2 cellular contexts compared by ENCODE assay signal in the genomic region with DNA sequence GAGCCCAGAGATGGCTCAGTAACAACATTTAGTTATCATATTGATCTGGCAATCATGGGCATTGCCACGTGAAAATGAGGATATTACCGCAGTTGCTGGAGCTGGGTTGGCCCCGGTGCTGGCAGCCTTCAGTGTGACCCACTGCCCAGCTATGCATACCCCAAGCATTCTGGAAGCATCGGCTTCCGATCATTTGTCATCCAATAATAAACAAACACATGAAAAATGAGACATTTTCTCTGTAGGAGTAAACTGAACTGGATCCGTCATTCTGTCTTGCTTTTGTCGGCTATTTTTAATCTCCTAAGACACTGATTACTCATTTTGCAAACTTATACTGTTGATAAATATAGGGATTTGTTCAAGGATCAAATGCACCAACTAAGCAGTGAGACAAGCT.
TF ChIP-seq lines count a peak whose summit lies in the region.

No MANE protein-coding gene starts in this region.

TF ChIP-seq in SK-N-SH treated with all-trans-retinoic acid at 6 μM for 48 hours, 23 proteins besides CTCF, POLR2A, EP300 and RAD21:
- TF ChIP-seq CSDC2 (CRISPR knock-in tag; IDR thresholded peaks at IDR 0.05) (no peak), BACH2 (CRISPR knock-in tag; IDR thresholded peaks at IDR 0.05; ENCODE audit: borderline replicate concordance) (0 out of 2 replicates have a peak, but pooled peaks have one; percentile 4)

TF ChIP-seq in H1, 55 proteins besides CTCF, POLR2A, EP300 and RAD21:
- TF ChIP-seq POLR2AphosphoS5 (IDR thresholded peaks at IDR 0.05; ENCODE audit: low read depth, low read length) (no peak), MAFK (IDR thresholded peaks at IDR 0.05; ENCODE audit: low read depth, low read length) (no peak), CHD2 (IDR thresholded peaks at IDR 0.05; ENCODE audit: low read length) (no peak), SIRT6 (IDR thresholded peaks at IDR 0.05; ENCODE audit: low read length) (no peak), KDM4A (IDR thresholded peaks at IDR 0.05; ENCODE audit: low read depth, low read length, severe bottlenecking) (no peak), FOSL1 (IDR thresholded peaks at IDR 0.05; ENCODE audit: insufficient read depth, low read depth, low read length) (no peak), SUZ12 (IDR thresholded peaks at IDR 0.05; ENCODE audit: low read length) (no peak), BCL11A (IDR thresholded peaks at IDR 0.05; ENCODE audit: low read depth in 2 of 2, low read length in 2 of 2) (no peak), POU5F1 (IDR thresholded peaks at IDR 0.05; ENCODE audit: low read depth, low read length) (no peak), RNF2 (IDR thresholded peaks at IDR 0.05; ENCODE audit: borderline replicate concordance, low read depth, low read length, missing control alignments, poor library complexity, severe bottlenecking) (no peak), YY1 (IDR thresholded peaks at IDR 0.05; ENCODE audit: low read depth, low read length) (no peak), BRCA1 (IDR thresholded peaks at IDR 0.05; ENCODE audit: low read depth, low read length) (no peak), TEAD4 (IDR thresholded peaks at IDR 0.05; ENCODE audit: low read depth, low read length) (no peak)
